1 cellular context compared by ENCODE assay signal in the genomic region with DNA sequence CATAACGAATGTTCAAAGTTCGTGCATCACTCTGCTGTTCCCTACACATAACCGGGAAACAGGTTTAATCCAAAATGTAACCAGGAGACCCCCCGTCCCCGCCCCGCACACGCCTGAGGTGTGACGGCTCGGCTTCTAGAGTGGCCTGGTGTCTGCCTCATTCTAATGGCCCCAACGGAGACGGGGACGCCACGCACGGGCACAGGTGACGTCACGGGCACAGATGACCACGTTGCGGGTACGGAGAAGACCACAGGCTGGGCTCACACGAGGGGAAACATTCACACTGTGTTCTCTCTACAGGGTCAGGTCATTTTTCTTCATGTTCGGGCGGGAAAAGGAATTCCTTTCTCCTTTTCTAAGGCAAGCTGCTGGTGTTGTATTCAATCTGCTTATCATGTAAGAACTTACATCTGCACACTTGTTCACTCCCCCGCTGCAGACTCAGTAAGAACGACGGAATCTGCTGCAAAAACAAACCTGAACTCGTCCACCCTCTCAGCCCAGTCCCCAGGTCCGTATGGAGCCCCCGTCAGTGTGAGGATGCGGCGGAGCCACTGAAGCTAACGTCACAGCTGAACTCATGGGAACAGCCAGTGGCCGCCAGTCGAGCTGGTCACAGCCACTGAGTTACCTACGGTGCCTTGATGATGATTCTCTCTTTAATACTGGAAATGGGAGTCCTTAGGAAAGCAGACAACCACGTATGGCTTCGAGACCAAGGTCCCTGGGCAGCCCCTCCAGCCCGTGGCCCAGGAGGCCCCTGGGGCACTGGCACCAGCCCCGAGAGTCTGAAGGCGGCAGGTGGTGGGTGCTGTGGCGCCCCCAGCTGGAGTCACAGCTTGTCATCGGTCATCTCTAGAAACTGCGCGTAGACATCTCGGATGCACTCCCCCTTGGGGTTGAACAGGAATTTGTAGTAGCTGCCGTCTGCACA.
TF ChIP-seq lines count a peak whose summit lies in the region.

No MANE protein-coding gene starts in this region.

TF ChIP-seq in A549, 52 proteins besides CTCF, POLR2A, EP300 and RAD21 (continued from another document):
- no peak for TF ChIP-seq HOXA7 (CRISPR knock-in tag; IDR thresholded peaks at IDR 0.05)
- no peak for TF ChIP-seq FOSL2 (IDR thresholded peaks at IDR 0.05)
- TF ChIP-seq FOSL2 (CRISPR knock-in tag; IDR thresholded peaks at IDR 0.05): no peak
